Comparison of ENCODE assay signal across 24 cellular contexts in genomic region chr11:103749158-103749557, GRCh38.
"Had no signal": no experiment of that assay in that cellular context is flagged by ENCODE, and none has a peak within 500 bp of the region (broad histone marks: within the 10 kb centered on the region; RNA-seq: fewer than 3 reads in every experiment).

No MANE protein-coding gene starts in this region.

- H3K4me1 ChIP-seq: body of pancreas, esophagus muscularis mucosa, neural progenitor cell, psoas muscle, right lobe of liver, stomach, testis had no signal

- H3K4me3 ChIP-seq: body of pancreas, esophagus muscularis mucosa, mucosa of descending colon, neural progenitor cell, ovary, psoas muscle, right lobe of liver, smooth muscle cell, stomach, testis had no signal

- ATAC-seq: activated CD4-positive, alpha-beta T cell treated with anti-CD3 and anti-CD28 coated beads for 36 hours; activated naive CD4-positive, alpha-beta T cell treated with anti-CD3 and anti-CD28 coated beads, Interleukin-2, amount 50 U/mL, for 72 hours; body of pancreas; mucosa of descending colon; naive thymus-derived CD4-positive, alpha-beta T cell; psoas muscle; right lobe of liver; WTC11 had no signal

- H3K27ac ChIP-seq: body of pancreas, esophagus muscularis mucosa, neural progenitor cell, ovary, psoas muscle, right lobe of liver, stomach, testis had no signal

- DNase-seq: activated CD4-positive, alpha-beta memory T cell treated with anti-CD3 and anti-CD28 coated beads for 36 hours; activated CD4-positive, alpha-beta T cell treated with anti-CD3 and anti-CD28 coated beads for 36 hours; activated gamma-delta T cell treated with Interleukin-2 at 50 U/mL for 16 hours; activated T-cell treated with anti-CD3 and anti-CD28 coated beads for 4 hours; amniotic stem cell; body of pancreas; cortex of kidney; effector CD4-positive, alpha-beta T cell; hippocampal formation; mesenchymal stem cell; mucosa of descending colon; naive thymus-derived CD4-positive, alpha-beta T cell; ovary; psoas muscle; right lobe of liver; stimulated activated CD4-positive, alpha-beta T cell treated with anti-CD3 and anti-CD28 coated beads, Interleukin-4, amount 100 ng/mL, for 1 hour; stomach; T-helper 2 cell; testis had no signal

- H3K36me3 ChIP-seq: esophagus muscularis mucosa, neural progenitor cell, ovary, right lobe of liver, stomach had no signal

- H2AFZ ChIP-seq: neural progenitor cell had no signal

- H3K4me2 ChIP-seq: neural progenitor cell, smooth muscle cell had no signal

- H3K9me3 ChIP-seq: body of pancreas, mucosa of descending colon, right lobe of liver, testis had no signal

- H3K9ac ChIP-seq: neural progenitor cell had no signal

- H3K27me3 ChIP-seq: body of pancreas, esophagus muscularis mucosa, neural progenitor cell, ovary, right lobe of liver, stomach, testis had no signal
